ENCODE assay signal across 26 cellular contexts in the genomic region with DNA sequence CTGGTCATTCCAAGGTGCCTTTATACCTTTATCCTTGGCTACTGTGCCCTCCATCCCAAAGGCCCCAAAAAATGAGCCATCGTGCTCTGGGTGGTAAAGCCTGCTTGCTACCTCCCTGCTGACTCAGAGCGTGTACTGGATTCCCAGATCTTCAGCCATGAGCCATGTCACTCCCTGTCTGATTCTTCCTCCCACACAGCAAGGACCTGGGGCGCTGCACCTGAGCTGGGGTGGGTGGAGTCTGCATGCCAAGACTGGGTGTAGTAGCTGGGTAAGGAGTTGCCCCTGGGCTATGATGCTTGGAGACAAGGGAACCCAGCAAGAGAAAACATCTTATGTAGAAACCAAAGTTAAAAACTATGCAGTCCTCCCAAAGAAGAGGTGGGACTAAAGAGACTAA. TPM values are rescaled to one million over a fixed set of nuclear protein-coding genes. Genes with fewer than 3 reads are reported as not detected.
DNase-seq lines count a peak whose midpoint lies in the region; TF ChIP-seq lines count a peak whose summit lies in the region.
"Had no signal": no experiment of that assay in that cellular context is flagged by ENCODE, and none has a peak within 500 bp of the region (broad histone marks: within the 10 kb centered on the region; RNA-seq: fewer than 3 reads in every experiment).

No MANE protein-coding gene starts in this region.

- DNase-seq in M059J (ENCODE audit: low read depth) (peak; percentile 15), coronary artery (ENCODE audit: low spot score) (no peak), lower leg skin (ENCODE audit: low spot score in 2 of 2) (peak; percentile 84 to 90), tibial nerve (ENCODE audit: low spot score in 2 of 2) (no peak), dedifferentiated amniotic fluid mesenchymal stem cell (ENCODE audit: extremely low spot score) (no peak), cerebellar nuclear complex (lab: John Stamatoyannopoulos, UW) (no peak), NCI-H128 (lab: John Stamatoyannopoulos, UW; ENCODE audit: unreplicated experiment) (no peak)
- no peak for DNase-seq in stimulated activated naive CD4-positive, alpha-beta T cell (lab: John Stamatoyannopoulos, UW)
- DNase-seq: activated CD4-positive, alpha-beta memory T cell treated with anti-CD3 and anti-CD28 coated beads, Interleukin-2, amount 10 ng/mL, durations not matched to agents 7 days and 5 days; anterior cingulate cortex; DND-41; GM23248; HFFc6; lower lobe of right lung; NCI-H1092; NCI-H187 treated with DMSO at 0.1 percent for 48 hours; NCI-H526; nephron progenitor cell; ovary; spleen; stimulated activated CD4-positive, alpha-beta T cell treated with anti-CD3 and anti-CD28 coated beads, Interleukin-2, amount 100 ng/mL, for 48 hours had no signal

- TF ChIP-seq POLR2A in lower leg skin (IDR thresholded peaks at IDR 0.05) (no peak), tibial nerve (IDR thresholded peaks at IDR 0.05) (no peak)

- TF ChIP-seq EP300 in tibial nerve (IDR thresholded peaks at IDR 0.05), result no peak

- no peak overlapping the region for H3K4me3 ChIP-seq in coronary artery
- no peak overlapping the region for H3K4me3 ChIP-seq in lower leg skin (ENCODE audit: low read depth, poor library complexity, severe bottlenecking)
- H3K4me3 ChIP-seq in tibial nerve, result no peak overlapping the region
- H3K4me3 ChIP-seq: BLaER1, GM23248, lower lobe of right lung, ovary, SK-N-MC, spleen had no signal

- no peaks in the 10 kb centered on the region for H3K36me3 ChIP-seq in tibial nerve
- H3K36me3 ChIP-seq: BLaER1, lower lobe of right lung, ovary, spleen had no signal

- peaks cover 0 to 28% (median 0%) of the 10 kb centered on the region in 4 donors for H3K4me1 ChIP-seq in tibial nerve
- H3K4me1 ChIP-seq: lower lobe of right lung, spleen had no signal

- H3K27ac ChIP-seq in coronary artery (peak overlapping the region; percentile 73 to 87), tibial nerve (peak overlapping the region in 3 of 4 donors; percentile 32 to 65 (median 62))
- H3K27ac ChIP-seq: BLaER1, GM23248, HL-60, lower lobe of right lung, ovary, SK-N-MC, spleen had no signal

- H3K27me3 ChIP-seq in tibial nerve, result no peaks in the 10 kb centered on the region
- H3K27me3 ChIP-seq: BLaER1, ovary, spleen had no signal

- TF ChIP-seq CTCF in coronary artery (IDR thresholded peaks at IDR 0.05) (no peak), lower leg skin (IDR thresholded peaks at IDR 0.05) (no peak), tibial nerve (IDR thresholded peaks at IDR 0.05) (no peak)

- H3K9me3 ChIP-seq in tibial nerve, result peaks cover 0 to 6% (median 0%) of the 10 kb centered on the region in 4 donors
- H3K9me3 ChIP-seq: BLaER1, lower lobe of right lung, ovary had no signal

- intact Hi-C loops in lower leg skin (cut with DNase I; ENCODE audit: low total_unique reads), result no loop called here

- 41 to 66% methylated on average over 3 of the region's 3 CpGs for WGBS in lower leg skin, 2 donors
- 94 to 100% methylated on average over 3 of the region's 3 CpGs for WGBS in tibial nerve, 2 donors

RNA-seq across cellular contexts. Expression of a gene that starts 37.2 kb away (rescaled TPM):
- 2.4 and 6.8 TPM in 2 replicates for total RNA-seq in M059J (2014; rRNA removed; shearing (Covaris generic))
- total RNA-seq in lower leg skin (100 to 1,000 TPM in 3 of 4 donors, 10 to 100 TPM in 1; 76.6 to 192 (median 180) TPM), tibial nerve (100 to 1,000 TPM in 2 of 4 donors, 10 to 100 TPM in 2; 46.2 to 154 (median 101) TPM)
- total RNA-seq: activated CD4-positive, alpha-beta memory T cell treated with anti-CD3 and anti-CD28 coated beads, Interleukin-2, amount 10 ng/mL, durations not matched to agents 7 days and 5 days; activated T-helper 2 cell treated with anti-CD3 and anti-CD28 coated beads, Interferon-gamma antibody, Interleukin-2, Interleukin-4, amounts not matched to agents 10 μg/mL and 5 μg/mL and 100 μg/mL, durations not matched to agents 14 hours and 24 hours and 36 hours; dermis microvascular lymphatic vessel endothelial cell; GM23248 had no signal

Comparison
In these comparisons a context has a peak if more than half of its experiments do, and no peak if none do; other contexts are left out.
1. DNase-seq: peak in M059J (single experiment) and lower leg skin (2 of 2); none in coronary artery (single experiment), tibial nerve (0 of 2), dedifferentiated amniotic fluid mesenchymal stem cell (single experiment), stimulated activated naive CD4-positive, alpha-beta T cell (0 of 6), cerebellar nuclear complex (0 of 2) and NCI-H128 (single experiment).